In the genomic region with DNA sequence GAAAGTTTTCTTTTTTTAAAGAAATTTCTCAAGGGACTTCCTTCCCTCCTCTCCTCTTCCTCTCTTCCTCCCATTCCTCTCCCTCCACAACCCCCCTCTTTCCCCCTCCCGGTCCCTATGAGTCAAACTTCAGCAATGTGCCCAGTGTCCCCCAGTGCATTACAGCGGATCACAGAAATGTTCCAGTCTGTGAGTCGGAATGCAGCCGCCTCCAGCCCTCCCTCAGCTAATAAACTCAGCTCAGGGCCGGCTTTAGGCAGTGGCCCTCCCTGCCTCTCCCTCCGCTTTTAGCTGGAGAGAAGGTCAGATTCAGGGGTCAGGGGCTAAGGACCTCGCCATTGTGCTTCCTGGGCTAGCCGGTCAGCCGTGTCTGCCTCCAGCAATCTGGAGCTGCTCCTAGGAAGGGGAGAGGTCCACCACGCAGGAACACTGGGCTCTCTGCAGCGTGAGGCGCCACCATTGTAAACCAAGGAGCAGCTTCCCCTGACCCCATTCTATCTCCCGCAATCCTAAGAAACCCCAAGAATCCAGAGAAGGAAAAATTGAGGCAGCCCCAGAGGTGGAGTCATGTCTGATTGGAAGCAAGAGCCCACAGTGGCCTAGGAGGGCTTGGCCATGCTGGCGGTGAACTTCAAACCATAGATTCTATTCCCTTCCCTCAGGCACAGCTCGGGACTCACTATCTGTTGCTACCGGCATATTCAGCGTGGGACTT, we compare ENCODE assay signal across 8 cellular contexts. TPM values are rescaled to one million over a fixed set of nuclear protein-coding genes. Genes with fewer than 3 reads are reported as not detected.
DNase-seq lines count a peak whose midpoint lies in the region; ATAC-seq and TF ChIP-seq lines count a peak whose summit lies in the region.

No MANE protein-coding gene starts in this region.

- H3K4me1 Mint-ChIP-seq in stimulated activated naive CD8-positive, alpha-beta T cell treated with anti-CD3 and anti-CD28 coated beads, Interleukin-15, amount 100 ng/mL, for 72 hours = peaks cover 74% of the 10 kb centered on the region

- in situ Hi-C loops in GM23248 (cut with MboI) = no loop called here

- H3K9me2 ChIP-seq in GM23248 (ENCODE audit: insufficient read depth) = no peaks in the 10 kb centered on the region
- no peaks in the 10 kb centered on the region for H3K9me2 ChIP-seq in OCI-LY7 (ENCODE audit: insufficient read depth, low read length)

- peak overlapping the region; percentile 99 for H3K27ac ChIP-seq in GM23248
- H3K27ac ChIP-seq in OCI-LY7 (ENCODE audit: low read depth, low read length, poor library complexity, severe bottlenecking) = peak overlapping the region; percentile 96

- H3K4me3 Mint-ChIP-seq in stimulated activated naive CD8-positive, alpha-beta T cell treated with anti-CD3 and anti-CD28 coated beads, Interleukin-15, amount 100 ng/mL, for 72 hours = peak overlapping the region; percentile 84 to 89

- H3K79me2 ChIP-seq in GM23248 (ENCODE audit: insufficient read depth) (peaks cover 41% of the 10 kb centered on the region), OCI-LY7 (ENCODE audit: insufficient read depth, low read depth, low read length) (peaks cover 35% of the 10 kb centered on the region)

- ATAC-seq in left colon = peak; percentile 33
- no peak for ATAC-seq in stimulated activated naive CD8-positive, alpha-beta T cell treated with anti-CD3 and anti-CD28 coated beads, Interleukin-15, amount 100 ng/mL, for 72 hours
- ATAC-seq in HG02973 (IDR thresholded peaks at IDR 0.05; ENCODE audit: unreplicated experiment) = no peak

- H3K4me1 ChIP-seq in GM23248 (ENCODE audit: insufficient read depth) (peaks cover 63% of the 10 kb centered on the region), OCI-LY7 (ENCODE audit: insufficient read depth, low read length, poor library complexity, severe bottlenecking) (peaks cover 72% of the 10 kb centered on the region)

- peak overlapping the region; percentile 95 to 96 for H3K27ac Mint-ChIP-seq in stimulated activated naive CD8-positive, alpha-beta T cell treated with anti-CD3 and anti-CD28 coated beads, Interleukin-15, amount 100 ng/mL, for 72 hours

- H3K27me3 Mint-ChIP-seq in stimulated activated naive CD8-positive, alpha-beta T cell treated with anti-CD3 and anti-CD28 coated beads, Interleukin-15, amount 100 ng/mL, for 72 hours = no peaks in the 10 kb centered on the region

- peak overlapping the region; percentile 82 for H3K4me3 ChIP-seq in GM23248
- H3K4me3 ChIP-seq in OCI-LY7 (ENCODE audit: low read depth, low read length, poor library complexity, severe bottlenecking) = peak overlapping the region; percentile 83
- peak overlapping the region; percentile 76 for H3K4me3 ChIP-seq in choroid plexus epithelial cell (ENCODE audit: low read depth, low read length)

- CTCF ChIA-PET in OCI-LY7 (lab: Charles Lee; ENCODE audit: unreplicated experiment) = interaction anchor here (1.0 to 5.5 kb wide), 2 partner anchors 13 kb away, joined by 3 to 85 read pairs; no protein-coding TSS in a partner anchor

- no peaks in the 10 kb centered on the region for H3K9me3 Mint-ChIP-seq in stimulated activated naive CD8-positive, alpha-beta T cell treated with anti-CD3 and anti-CD28 coated beads, Interleukin-15, amount 100 ng/mL, for 72 hours

- no peaks in the 10 kb centered on the region for H3K27me3 ChIP-seq in GM23248 (replicated peaks; ENCODE audit: insufficient read depth)

- TF ChIP-seq CTCF in OCI-LY7 (conservative IDR thresholded peaks at IDR 0.05; ENCODE audit: low read length) (no peak), choroid plexus epithelial cell (conservative IDR thresholded peaks at IDR 0.05; ENCODE audit: low read depth, low read length) (no peak)

- no TSS peak for BruUV-seq in OCI-LY7 (replicated peaks; lab: Mats Ljungman, UMichigan)

- peaks cover 45% of the 10 kb centered on the region for H3F3A ChIP-seq in GM23248 (ENCODE audit: insufficient read depth)

- peak overlapping the region; percentile 89 for H3K4me2 ChIP-seq in GM23248 (ENCODE audit: unreplicated experiment)
- H3K4me2 ChIP-seq in OCI-LY7 (ENCODE audit: low read length) = peak overlapping the region; percentile 98

- peak overlapping the region; percentile 66 for H2AFZ ChIP-seq in GM23248
- H2AFZ ChIP-seq in OCI-LY7 (ENCODE audit: low read length) = peak overlapping the region; percentile 82; the same call in 1 of the 2 replicates

- H4K20me1 ChIP-seq in GM23248 (ENCODE audit: insufficient read depth) (no peaks in the 10 kb centered on the region), OCI-LY7 (ENCODE audit: insufficient read depth, low read length) (0 out of 2 replicates have a peak, but pooled peaks cover 3% of the 10 kb centered on the region)

- H3K9ac ChIP-seq in GM23248 = peak overlapping the region; percentile 93

- H3K9me3 ChIP-seq in GM23248 (ENCODE audit: low read depth) (no peaks in the 10 kb centered on the region), OCI-LY7 (ENCODE audit: low read length) (no peaks in the 10 kb centered on the region)

- H3K36me3 ChIP-seq in GM23248 (ENCODE audit: low read depth) (no peaks in the 10 kb centered on the region), OCI-LY7 (ENCODE audit: insufficient read depth, low read length) (no peaks in the 10 kb centered on the region)

- intact Hi-C loops in OCI-LY7 (cut with micrococcal nuclease; ENCODE audit: unreplicated experiment) (no loop called here), left colon (cut with DNase I, micrococcal nuclease) (no loop called here)

- DNase-seq in GM23248 (peak; percentile 98), OCI-LY7 (ENCODE audit: low spot score) (no peak), choroid plexus epithelial cell (ENCODE audit: low read depth) (peak; percentile 97), left colon (peak; percentile 58 to 81), OCI-M2 (lab: John Stamatoyannopoulos, UW; ENCODE audit: unreplicated experiment) (no peak), NCI-H1417 treated with DMSO at 0.1 percent for 48 hours (lab: John Stamatoyannopoulos, UW) (no peak)
- DNase-seq in stimulated activated naive CD8-positive, alpha-beta T cell treated with anti-CD3 and anti-CD28 coated beads, Interleukin-15, amount 100 ng/mL, for 72 hours = no peak

- WGBS in GM23248 (ENCODE audit: low coverage in 1 of 2, low lambda C conversion rate in 2 of 2, missing lambda C conversion rate in 2 of 2), 2 experiments = 14 to 17% methylated on average over 16 of the region's 17 CpGs

- POLR2A ChIA-PET in OCI-LY7 (lab: Charles Lee) = interaction anchor here (0.6 to 7.9 kb wide), 6 partner anchors 10 to 113 kb away, joined by 3 to 239 read pairs (median 4); no protein-coding TSS in a partner anchor

RNA-seq across cellular contexts. Expression of gene HDAC7, which starts 1.1 kb away (rescaled TPM):
- total RNA-seq in GM23248 (2014; rRNA removed; shearing (Covaris generic)) = 62.9 and 72.3 TPM in 2 replicates
- 45.3 and 46.2 TPM in 2 replicates for polyA plus RNA-seq in GM23248 (2016; fragmentation: Nextera tagmentation; extraction: Ambion mirVana)
- 38.4 and 45.9 TPM in 2 replicates for total RNA-seq in OCI-LY7 (2014; rRNA removed; shearing (Covaris generic))
- total RNA-seq in OCI-LY7 (2022) (130 and 131 TPM in 2 replicates), left colon (10 to 100 TPM; 21.6 to 25.6 TPM)

RNA-seq across cellular contexts. Expression of gene SLC48A1, which starts 47.8 kb away (rescaled TPM):
- 16.4 and 20.9 TPM in 2 replicates for total RNA-seq in GM23248 (2014; rRNA removed; shearing (Covaris generic))
- 19.1 and 21.8 TPM in 2 replicates for polyA plus RNA-seq in GM23248 (2016; fragmentation: Nextera tagmentation; extraction: Ambion mirVana)
- total RNA-seq in OCI-LY7 (2014; rRNA removed; shearing (Covaris generic)) = 3.8 and 9.6 TPM in 2 replicates
- total RNA-seq in OCI-LY7 (2022) (8.6 and 12.0 TPM in 2 replicates), left colon (10 to 100 TPM; 18.1 to 18.9 TPM)

Comparison
In these comparisons a context has a peak if more than half of its experiments do, and no peak if none do; other contexts are left out.
1. DNase-seq: peak in GM23248 (single experiment), choroid plexus epithelial cell (single experiment) and left colon (2 of 2); none in OCI-LY7 (single experiment), stimulated activated naive CD8-positive, alpha-beta T cell treated with anti-CD3 and anti-CD28 coated beads, Interleukin-15, amount 100 ng/mL, for 72 hours (0 of 2), OCI-M2 (single experiment) and NCI-H1417 treated with DMSO at 0.1 percent for 48 hours (single experiment).
2. Peak in every context shown above with its lines, with median percentiles within 50 percentile points of each other: H3K4me3 ChIP-seq.